In the genomic region with DNA sequence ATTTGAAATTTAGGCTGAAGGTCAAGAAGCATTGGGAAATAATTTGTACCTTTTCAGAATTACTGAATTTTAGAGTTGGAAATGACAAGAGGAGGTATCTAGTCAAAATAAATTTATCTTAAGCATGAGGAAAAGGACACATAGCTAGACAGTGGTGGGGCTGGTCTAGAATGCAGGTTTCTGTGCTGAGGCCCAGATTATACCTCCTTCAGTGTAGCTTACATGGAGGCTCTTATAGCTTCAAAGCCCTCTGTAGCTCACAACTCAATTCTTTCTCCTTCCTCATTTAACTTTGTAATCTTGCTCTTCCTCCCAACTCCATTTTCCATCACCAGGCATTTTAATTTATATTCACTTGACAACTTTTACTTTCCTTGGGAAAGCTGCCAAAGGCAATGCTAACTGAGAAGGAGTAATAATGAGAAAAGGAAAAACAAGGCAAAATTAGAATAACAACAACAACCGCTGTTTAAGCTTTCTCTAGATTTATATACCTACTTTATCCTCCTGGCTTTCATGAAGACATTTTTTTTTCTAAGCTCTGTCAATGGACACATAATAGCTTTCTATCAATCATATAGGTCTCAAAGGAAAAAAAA, we compare ENCODE assay signal across 1 cellular context.
A peak's percentile ranks its signal among the peaks of the same experiment; 100 is the strongest.
TF ChIP-seq lines count a peak whose summit lies in the region.

No MANE protein-coding gene starts in this region.

TF ChIP-seq in H1, 55 proteins besides CTCF, POLR2A, EP300 and RAD21:
- TF ChIP-seq CHD7 (IDR thresholded peaks at IDR 0.05; ENCODE audit: insufficient replicate concordance, low read length): peak; percentile 35
- TF ChIP-seq SUZ12 (IDR thresholded peaks at IDR 0.05; ENCODE audit: low read length): no peak
- TF ChIP-seq FOSL1 (IDR thresholded peaks at IDR 0.05; ENCODE audit: insufficient read depth, low read depth, low read length): no peak
